In genomic region chr16:57589374-57589773, GRCh38 we compare ENCODE assay signal across 21 cellular contexts. TPM values are rescaled to one million over a fixed set of nuclear protein-coding genes. Genes with fewer than 3 reads are reported as not detected.
DNase-seq lines count a peak whose midpoint lies in the region; ATAC-seq and TF ChIP-seq lines count a peak whose summit lies in the region.
"Had no signal": no experiment of that assay in that cellular context is flagged by ENCODE, and none has a peak within 500 bp of the region (broad histone marks: within the 10 kb centered on the region; RNA-seq: fewer than 3 reads in every experiment).

No MANE protein-coding gene starts in this region.

- no peaks in the 10 kb centered on the region for H3K36me3 ChIP-seq in body of pancreas (replicated peaks in 1 of 2; ENCODE audit: insufficient read depth in 1 of 2, low read depth in 2 of 2)

- no peaks in the 10 kb centered on the region for H3K27me3 Mint-ChIP-seq in activated naive CD8-positive, alpha-beta T cell treated with anti-CD3 and anti-CD28 coated beads, Interleukin-2, amount 10 ng/mL, durations not matched to agents 7 days and 5 days
- no peaks in the 10 kb centered on the region for H3K27me3 Mint-ChIP-seq in activated naive CD8-positive, alpha-beta T cell treated with anti-CD3 and anti-CD28 coated beads, Interleukin-2, amount 50 U/mL, for 24 hours
- H3K27me3 Mint-ChIP-seq in central memory CD8-positive, alpha-beta T cell = no peaks in the 10 kb centered on the region
- H3K27me3 Mint-ChIP-seq in progenitor cell of endocrine pancreas = peaks cover 21% of the 10 kb centered on the region

- intact Hi-C loops in body of pancreas (cut with DNase I) = no loop called here

- no peaks in the 10 kb centered on the region for H3K9me3 Mint-ChIP-seq in activated naive CD8-positive, alpha-beta T cell treated with anti-CD3 and anti-CD28 coated beads, Interleukin-2, amount 10 ng/mL, durations not matched to agents 7 days and 5 days
- H3K9me3 Mint-ChIP-seq in activated naive CD8-positive, alpha-beta T cell treated with anti-CD3 and anti-CD28 coated beads, Interleukin-2, amount 50 U/mL, for 24 hours = peaks cover 3% of the 10 kb centered on the region
- no peaks in the 10 kb centered on the region for H3K9me3 Mint-ChIP-seq in central memory CD8-positive, alpha-beta T cell
- H3K9me3 Mint-ChIP-seq in progenitor cell of endocrine pancreas (ENCODE audit: low read depth) = no peaks in the 10 kb centered on the region

- H3K9me3 ChIP-seq in body of pancreas = no peaks in the 10 kb centered on the region
- H3K9me3 ChIP-seq: Caco-2 had no signal

- no peak for ATAC-seq in activated naive CD8-positive, alpha-beta T cell treated with anti-CD3 and anti-CD28 coated beads, Interleukin-2, amount 10 ng/mL, durations not matched to agents 7 days and 5 days (ENCODE audit: low read depth)
- ATAC-seq in activated naive CD8-positive, alpha-beta T cell treated with anti-CD3 and anti-CD28 coated beads, Interleukin-2, amount 50 U/mL, for 24 hours = no peak
- no peak for ATAC-seq in central memory CD8-positive, alpha-beta T cell (replicated peaks; ENCODE audit: extremely low read depth, poor library complexity, severe bottlenecking)
- ATAC-seq in body of pancreas = no peak

- peaks cover 63% of the 10 kb centered on the region for H3K4me1 Mint-ChIP-seq in activated naive CD8-positive, alpha-beta T cell treated with anti-CD3 and anti-CD28 coated beads, Interleukin-2, amount 10 ng/mL, durations not matched to agents 7 days and 5 days
- peaks cover 82% of the 10 kb centered on the region for H3K4me1 Mint-ChIP-seq in activated naive CD8-positive, alpha-beta T cell treated with anti-CD3 and anti-CD28 coated beads, Interleukin-2, amount 50 U/mL, for 24 hours
- H3K4me1 Mint-ChIP-seq in central memory CD8-positive, alpha-beta T cell = peaks cover 68% of the 10 kb centered on the region
- H3K4me1 Mint-ChIP-seq in progenitor cell of endocrine pancreas (ENCODE audit: low read depth) = peaks cover 3% of the 10 kb centered on the region

- TF ChIP-seq POLR2A in body of pancreas (IDR thresholded peaks at IDR 0.05) = no peak

- H3K4me3 Mint-ChIP-seq in activated naive CD8-positive, alpha-beta T cell treated with anti-CD3 and anti-CD28 coated beads, Interleukin-2, amount 10 ng/mL, durations not matched to agents 7 days and 5 days = no peak overlapping the region
- H3K4me3 Mint-ChIP-seq in activated naive CD8-positive, alpha-beta T cell treated with anti-CD3 and anti-CD28 coated beads, Interleukin-2, amount 50 U/mL, for 24 hours = no peak overlapping the region
- peak overlapping the region; percentile 38 for H3K4me3 Mint-ChIP-seq in central memory CD8-positive, alpha-beta T cell
- H3K4me3 Mint-ChIP-seq in progenitor cell of endocrine pancreas (ENCODE audit: low read depth) = no peak overlapping the region
- H3K4me3 Mint-ChIP-seq: CD14-positive monocyte had no signal

- H3K27ac ChIP-seq in body of pancreas = no peak overlapping the region
- H3K27ac ChIP-seq: KMS-11 had no signal

- H3K27me3 ChIP-seq in body of pancreas = no peaks in the 10 kb centered on the region

- TF ChIP-seq CTCF in progenitor cell of endocrine pancreas (IDR thresholded peaks at IDR 0.05; ENCODE audit: unreplicated experiment) (no peak), body of pancreas (IDR thresholded peaks at IDR 0.05) (no peak)

- DNase-seq in activated naive CD8-positive, alpha-beta T cell treated with anti-CD3 and anti-CD28 coated beads, Interleukin-2, amount 10 ng/mL, durations not matched to agents 7 days and 5 days = no peak
- DNase-seq in activated naive CD8-positive, alpha-beta T cell treated with anti-CD3 and anti-CD28 coated beads, Interleukin-2, amount 50 U/mL, for 24 hours = no peak
- DNase-seq in central memory CD8-positive, alpha-beta T cell (ENCODE audit: low spot score in 2 of 2) = no peak
- DNase-seq in mucosa of gallbladder (ENCODE audit: low spot score) = peak; percentile 9
- DNase-seq in A172 (ENCODE audit: low spot score) = no peak
- DNase-seq in progenitor cell of endocrine pancreas (ENCODE audit: low spot score, unreplicated experiment) = no peak
- no peak for DNase-seq in body of pancreas
- DNase-seq in activated gamma-delta T cell (lab: John Stamatoyannopoulos, UW) = no peak
- DNase-seq: ACHN, AML-193, Caco-2, DMS153, NCI-H1092, NCI-H2081 treated with DMSO at 0.1 percent for 48 hours, NCI-H2227 treated with DMSO at 0.1 percent for 48 hours, NCI-H524, SHP77 treated with DMSO at 0.1 percent for 48 hours had no signal

- POLR2A ChIA-PET in activated naive CD8-positive, alpha-beta T cell treated with anti-CD3 and anti-CD28 coated beads, Interleukin-2, amount 10 ng/mL, durations not matched to agents 7 days and 5 days (lab: Charles Lee) = interaction anchor here (4.3 to 5.1 kb wide), 2 partner anchors 20 to 58 kb away, joined by 32 to 48 read pairs; no protein-coding TSS in a partner anchor

- H3K27ac Mint-ChIP-seq in activated naive CD8-positive, alpha-beta T cell treated with anti-CD3 and anti-CD28 coated beads, Interleukin-2, amount 10 ng/mL, durations not matched to agents 7 days and 5 days = peak overlapping the region; percentile 9
- no peak overlapping the region for H3K27ac Mint-ChIP-seq in activated naive CD8-positive, alpha-beta T cell treated with anti-CD3 and anti-CD28 coated beads, Interleukin-2, amount 50 U/mL, for 24 hours
- peak overlapping the region; percentile 79 for H3K27ac Mint-ChIP-seq in central memory CD8-positive, alpha-beta T cell (ENCODE audit: low read depth)
- H3K27ac Mint-ChIP-seq in progenitor cell of endocrine pancreas = no peak overlapping the region
- H3K27ac Mint-ChIP-seq: CD14-positive monocyte had no signal

- no peaks in the 10 kb centered on the region for H3K4me1 ChIP-seq in body of pancreas

- no peak overlapping the region for H3K4me3 ChIP-seq in body of pancreas

- 88 to 93% methylated on average over 7 of the region's 7 CpGs for WGBS in body of pancreas, 2 donors

- H3K36me3 Mint-ChIP-seq in activated naive CD8-positive, alpha-beta T cell treated with anti-CD3 and anti-CD28 coated beads, Interleukin-2, amount 10 ng/mL, durations not matched to agents 7 days and 5 days = no peaks in the 10 kb centered on the region
- peaks cover 2% of the 10 kb centered on the region for H3K36me3 Mint-ChIP-seq in activated naive CD8-positive, alpha-beta T cell treated with anti-CD3 and anti-CD28 coated beads, Interleukin-2, amount 50 U/mL, for 24 hours (ENCODE audit: low read depth)
- H3K36me3 Mint-ChIP-seq in central memory CD8-positive, alpha-beta T cell (ENCODE audit: insufficient read depth) = peaks cover 10% of the 10 kb centered on the region
- no peaks in the 10 kb centered on the region for H3K36me3 Mint-ChIP-seq in progenitor cell of endocrine pancreas (ENCODE audit: insufficient read depth)
- H3K36me3 Mint-ChIP-seq: CD14-positive monocyte had no signal

RNA-seq across cellular contexts. Expression of gene ADGRG1, which starts 39.1 kb away (rescaled TPM):
- total RNA-seq in activated naive CD8-positive, alpha-beta T cell treated with anti-CD3 and anti-CD28 coated beads, Interleukin-2, amount 10 ng/mL, durations not matched to agents 7 days and 5 days = 1 to 10 TPM; 4.3 to 5.6 TPM
- total RNA-seq in mucosa of gallbladder = 312 TPM
- 26.9 and 32.6 TPM in 2 replicates for total RNA-seq in A172 (2014; rRNA removed; shearing (Covaris generic))
- 19.7 and 26.2 TPM in 2 replicates for total RNA-seq in progenitor cell of endocrine pancreas
- 10 to 100 TPM; 53.7 to 61.6 TPM for total RNA-seq in body of pancreas
- total RNA-seq: OCI-LY7 had no signal

RNA-seq across cellular contexts. Expression of gene ADGRG5, which starts 46.9 kb away (rescaled TPM):
- 10 to 100 TPM; 14.3 to 15.7 TPM for total RNA-seq in activated naive CD8-positive, alpha-beta T cell treated with anti-CD3 and anti-CD28 coated beads, Interleukin-2, amount 10 ng/mL, durations not matched to agents 7 days and 5 days
- total RNA-seq in mucosa of gallbladder (3.7 TPM), progenitor cell of endocrine pancreas (1.6 and 1.9 TPM in 2 replicates), body of pancreas (under 1 TPM; 0.78 to 0.99 TPM)
- not detected in 2 replicates for total RNA-seq in A172 (2014; rRNA removed; shearing (Covaris generic))
- total RNA-seq: H4 had no signal

RNA-seq across cellular contexts. Expression of gene CCDC102A, which starts 53.0 kb away (rescaled TPM):
- total RNA-seq in activated naive CD8-positive, alpha-beta T cell treated with anti-CD3 and anti-CD28 coated beads, Interleukin-2, amount 10 ng/mL, durations not matched to agents 7 days and 5 days = 10 to 100 TPM; 11.3 to 15.1 TPM
- 10.2 TPM for total RNA-seq in mucosa of gallbladder
- total RNA-seq in A172 (2014; rRNA removed; shearing (Covaris generic)) = 6.9 and 16.5 TPM in 2 replicates
- 15.6 and 16.9 TPM in 2 replicates for total RNA-seq in progenitor cell of endocrine pancreas
- 10 to 100 TPM; 10.6 to 22.4 TPM for total RNA-seq in body of pancreas

Comparison
In these comparisons a context has a peak if more than half of its experiments do, and no peak if none do; other contexts are left out.
1. H3K27ac Mint-ChIP-seq: peak in activated naive CD8-positive, alpha-beta T cell treated with anti-CD3 and anti-CD28 coated beads, Interleukin-2, amount 10 ng/mL, durations not matched to agents 7 days and 5 days (single experiment) and central memory CD8-positive, alpha-beta T cell (single experiment); none in activated naive CD8-positive, alpha-beta T cell treated with anti-CD3 and anti-CD28 coated beads, Interleukin-2, amount 50 U/mL, for 24 hours (single experiment) and progenitor cell of endocrine pancreas (single experiment).